Comparison of ENCODE assay signal across 34 cellular contexts in the genomic region with DNA sequence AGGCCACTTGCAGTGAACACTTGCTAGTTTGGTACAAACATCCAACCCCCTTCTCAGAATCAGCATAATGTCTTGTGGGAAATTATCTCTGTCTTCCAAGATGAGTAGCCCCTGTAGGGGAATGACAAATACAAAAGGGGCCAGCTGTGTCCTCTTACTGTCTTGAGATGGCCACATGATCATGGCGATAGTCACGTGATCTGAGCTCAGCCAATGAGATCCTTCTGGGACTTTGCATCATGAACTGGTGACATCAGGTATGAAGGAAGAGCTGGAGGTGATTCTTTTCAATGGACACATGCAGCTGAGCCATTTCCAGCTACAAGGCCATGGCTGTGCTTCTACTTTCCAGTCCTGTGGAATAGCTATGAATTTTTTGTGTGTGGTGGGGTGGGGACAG.
"Had no signal": no experiment of that assay in that cellular context is flagged by ENCODE, and none has a peak within 500 bp of the region (broad histone marks: within the 10 kb centered on the region; RNA-seq: fewer than 3 reads in every experiment).

No MANE protein-coding gene starts in this region.

- H3K27ac ChIP-seq: adrenal gland, body of pancreas, brain microvascular endothelial cell, breast epithelium, VCaP had no signal

- H3K4me3 ChIP-seq: adrenal gland, body of pancreas, breast epithelium had no signal

- FAIRE-seq: astrocyte, TTC549 had no signal

- ATAC-seq: activated CD8-positive, alpha-beta T cell treated with anti-CD3 and anti-CD28 coated beads for 36 hours; activated naive CD4-positive, alpha-beta T cell treated with anti-CD3 and anti-CD28 coated beads, Interleukin-2, amount 50 U/mL, for 72 hours; activated T-cell treated with anti-CD3 and anti-CD28 coated beads, Interleukin-2, amount 50 U/mL, for 4 hours; activated T-cell treated with anti-CD3 and anti-CD28 coated beads, Interleukin-2, amount 50 U/mL, for 72 hours; activated T-helper 17 cell treated with anti-CD3 and anti-CD28 coated beads, Interleukin-2, amount 50 U/mL, for 72 hours; body of pancreas had no signal

- H3K27me3 ChIP-seq: adrenal gland, body of pancreas, brain microvascular endothelial cell, breast epithelium had no signal

- DNase-seq: activated B cell treated with CpG ODN at 0.5 μM for 24 hours; activated CD4-positive, alpha-beta memory T cell treated with anti-CD3 and anti-CD28 coated beads for 36 hours; activated CD4-positive, alpha-beta T cell treated with anti-CD3 and anti-CD28 coated beads for 4 hours; activated CD4-positive, alpha-beta T cell treated with anti-CD3 and anti-CD28 coated beads, Interleukin-2, amount 10 ng/mL, durations not matched to agents 24 days and 14 days; activated CD4-positive, alpha-beta T cell treated with anti-CD3 and anti-CD28 coated beads, Interleukin-2, amount 50 U/mL, for 1 hour; activated CD4-positive, alpha-beta T cell treated with anti-CD3 and anti-CD28 coated beads, Interleukin-2, amount 50 U/mL, for 4 hours; activated CD4-positive, CD25-positive, alpha-beta regulatory T cell treated with anti-CD3 and anti-CD28 coated beads, Interleukin-2, amount 50 U/mL, for 72 hours; activated CD8-positive, alpha-beta memory T cell treated with anti-CD3 and anti-CD28 coated beads, Interleukin-2, amount 50 U/mL, for 4 hours; activated CD8-positive, alpha-beta T cell treated with anti-CD3 and anti-CD28 coated beads for 36 hours; activated effector memory CD4-positive, alpha-beta T cell treated with anti-CD3 and anti-CD28 coated beads, Interleukin-2, amount 50 U/mL, for 16 hours; activated gamma-delta T cell treated with Interleukin-2 at 50 U/mL for 16 hours; activated naive CD4-positive, alpha-beta T cell; activated naive CD4-positive, alpha-beta T cell treated with anti-CD3 and anti-CD28 coated beads for 36 hours; activated naive CD4-positive, alpha-beta T cell treated with anti-CD3 and anti-CD28 coated beads, Interleukin-2, amount 50 U/mL, for 16 hours; activated naive CD8-positive, alpha-beta T cell treated with anti-CD3 and anti-CD28 coated beads for 36 hours; activated T-cell treated with anti-CD3 and anti-CD28 coated beads for 4 hours; activated T-cell treated with anti-CD3 and anti-CD28 coated beads, Interleukin-2, amount 50 U/mL, for 1 hour; activated T-cell treated with anti-CD3 and anti-CD28 coated beads, Interleukin-2, amount 50 U/mL, for 4 hours; activated T-cell treated with anti-CD3 and anti-CD28 coated beads, Interleukin-2, amount 50 U/mL, for 72 hours; adrenal gland; amniotic stem cell; aorta; body of pancreas; brain microvascular endothelial cell; central memory CD4-positive, alpha-beta T cell; T-helper 1 cell; T-helper 2 cell; T-helper 9 cell had no signal

- H3K36me3 ChIP-seq: adrenal gland, brain microvascular endothelial cell, breast epithelium had no signal

- H3K4me1 ChIP-seq: adrenal gland, body of pancreas, breast epithelium had no signal

- H3K9me3 ChIP-seq: adrenal gland, body of pancreas, breast epithelium had no signal
